7 cellular contexts compared by ENCODE assay signal in the genomic region with DNA sequence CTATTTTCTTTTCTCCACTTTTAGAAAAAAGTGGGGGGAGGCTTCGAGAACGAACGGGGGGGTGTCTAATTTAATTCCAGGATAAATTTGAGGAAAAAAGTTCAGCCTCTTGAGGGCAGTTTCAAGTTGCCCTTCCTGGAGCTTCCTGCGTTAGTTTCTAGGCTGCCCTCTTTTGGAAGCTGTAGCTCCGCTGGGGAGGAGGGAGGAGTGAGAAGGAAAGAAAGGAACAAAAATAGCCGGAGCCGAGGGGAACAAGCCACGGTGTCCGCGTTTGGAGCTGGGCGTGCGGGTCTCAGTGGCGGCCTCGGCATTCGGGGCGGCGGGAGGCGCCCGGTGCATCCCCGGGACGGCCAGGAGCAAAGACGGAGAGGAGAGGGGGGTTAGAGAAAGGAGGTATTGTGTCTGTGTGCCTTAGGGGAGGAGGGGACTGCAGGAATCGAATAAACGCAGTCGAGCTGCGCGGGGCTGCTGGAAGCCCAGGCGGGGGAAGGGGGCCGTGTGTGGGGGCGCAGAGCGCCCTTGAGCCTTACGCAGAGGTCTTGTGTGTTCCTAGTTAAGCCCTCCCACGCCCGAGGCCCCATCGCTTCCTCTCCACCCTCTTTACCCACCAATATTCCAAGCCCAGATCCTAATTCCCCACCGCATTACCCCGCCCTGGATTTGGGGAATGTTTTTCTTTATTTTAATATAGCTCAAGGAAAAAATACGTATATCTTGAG. TPM values are rescaled to one million over a fixed set of nuclear protein-coding genes. Genes with fewer than 3 reads are reported as not detected.
A peak's percentile ranks its signal among the peaks of the same experiment; 100 is the strongest.
DNase-seq lines count a peak whose midpoint lies in the region; ATAC-seq and TF ChIP-seq lines count a peak whose summit lies in the region.

No MANE protein-coding gene starts in this region.

- peaks cover 19% of the 10 kb centered on the region for H3K4me1 Mint-ChIP-seq in T-helper 2 cell treated with Interferon-gamma antibody and Interleukin-4, amounts not matched to agents 5 μg/mL and 100 μg/mL, for 36 hours (ENCODE audit: low read depth)
- H3K4me1 Mint-ChIP-seq in type B pancreatic cell (ENCODE audit: unreplicated experiment): peaks cover 12% of the 10 kb centered on the region

- H3K27me3 Mint-ChIP-seq in T-helper 2 cell treated with Interferon-gamma antibody and Interleukin-4, amounts not matched to agents 5 μg/mL and 100 μg/mL, for 36 hours (ENCODE audit: low read depth): peaks cover 76% of the 10 kb centered on the region
- peaks cover 9% of the 10 kb centered on the region for H3K27me3 Mint-ChIP-seq in type B pancreatic cell

- ATAC-seq in activated CD4-positive, CD25-positive, alpha-beta regulatory T cell treated with anti-CD3 and anti-CD28 coated beads, Interleukin-2, amount 50 U/mL, for 24 hours: no peak

- peak overlapping the region; percentile 62 for H3K27ac Mint-ChIP-seq in T-helper 2 cell treated with Interferon-gamma antibody and Interleukin-4, amounts not matched to agents 5 μg/mL and 100 μg/mL, for 36 hours
- peak overlapping the region; percentile 100 for H3K27ac Mint-ChIP-seq in type B pancreatic cell

- DNase-seq in NCI-H1436 (lab: John Stamatoyannopoulos, UW): peak; percentile 58
- DNase-seq in T-helper 2 cell treated with Interferon-gamma antibody and Interleukin-4, amounts not matched to agents 5 μg/mL and 100 μg/mL, for 36 hours (ENCODE audit: low spot score): no peak
- DNase-seq in epithelial cell of prostate (ENCODE audit: low read depth, low spot score): no peak
- peak; percentile 79 for DNase-seq in middle frontal gyrus (ENCODE audit: extremely low spot score, low spot score)
- DNase-seq in type B pancreatic cell (ENCODE audit: extremely low spot score, unreplicated experiment): peak; percentile 87

- H3K4me3 ChIP-seq in GM08714 (ENCODE audit: low read length): peak overlapping the region; percentile 62

- peak overlapping the region; percentile 38 for H3K4me3 Mint-ChIP-seq in T-helper 2 cell treated with Interferon-gamma antibody and Interleukin-4, amounts not matched to agents 5 μg/mL and 100 μg/mL, for 36 hours
- peak overlapping the region; percentile 98 for H3K4me3 Mint-ChIP-seq in type B pancreatic cell

- peak overlapping the region; percentile 99 for H3K27ac ChIP-seq in epithelial cell of prostate

- H3K9me3 Mint-ChIP-seq in T-helper 2 cell treated with Interferon-gamma antibody and Interleukin-4, amounts not matched to agents 5 μg/mL and 100 μg/mL, for 36 hours: no peaks in the 10 kb centered on the region
- H3K9me3 Mint-ChIP-seq in type B pancreatic cell: no peaks in the 10 kb centered on the region

- no peak for TF ChIP-seq CTCF in type B pancreatic cell (conservative IDR thresholded peaks at IDR 0.05)

- H3K36me3 Mint-ChIP-seq in T-helper 2 cell treated with Interferon-gamma antibody and Interleukin-4, amounts not matched to agents 5 μg/mL and 100 μg/mL, for 36 hours (ENCODE audit: low read depth): peaks cover 2% of the 10 kb centered on the region
- H3K36me3 Mint-ChIP-seq in type B pancreatic cell: no peaks in the 10 kb centered on the region

RNA-seq across cellular contexts. Expression of gene TNRC18, which starts 2.0 kb away (rescaled TPM):
- total RNA-seq in type B pancreatic cell (ENCODE audit: low replicate concordance): 135 and 169 TPM in 2 replicates

Comparison
In these comparisons a context has a peak if more than half of its experiments do, and no peak if none do; other contexts are left out.
1. DNase-seq: peak in NCI-H1436 (single experiment), middle frontal gyrus (single experiment) and type B pancreatic cell (single experiment); none in T-helper 2 cell treated with Interferon-gamma antibody and Interleukin-4, amounts not matched to agents 5 μg/mL and 100 μg/mL, for 36 hours (single experiment) and epithelial cell of prostate (single experiment).